Comparison of ENCODE assay signal across 21 cellular contexts in genomic region chr13:75468602-75469001, GRCh38.
"Had no signal": no experiment of that assay in that cellular context is flagged by ENCODE, and none has a peak within 500 bp of the region (broad histone marks: within the 10 kb centered on the region; RNA-seq: fewer than 3 reads in every experiment).

No MANE protein-coding gene starts in this region.

- H3K27ac Mint-ChIP-seq: activated naive CD4-positive, alpha-beta T cell treated with anti-CD3 and anti-CD28 coated beads, Interleukin-2, amount 50 U/mL, for 24 hours; natural killer cell had no signal

- H3K4me3 ChIP-seq: adrenal gland, breast epithelium, coronary artery, mucosa of descending colon had no signal

- H3K79me2 ChIP-seq: parathyroid adenoma had no signal

- FAIRE-seq: astrocyte, kidney had no signal

- H3K4me1 Mint-ChIP-seq: activated naive CD4-positive, alpha-beta T cell treated with anti-CD3 and anti-CD28 coated beads, Interleukin-2, amount 50 U/mL, for 24 hours; natural killer cell had no signal

- DNase-seq: activated CD4-positive, alpha-beta T cell treated with anti-CD3 and anti-CD28 coated beads, Interleukin-2, amount 50 U/mL, for 1 hour; activated gamma-delta T cell; adrenal gland; effector CD4-positive, alpha-beta T cell; glutamatergic neuron; hippocampal formation; kidney; left ventricle myocardium superior; mucosa of descending colon; natural killer cell; retina; stimulated activated CD4-positive, alpha-beta T cell treated with anti-CD3 and anti-CD28 coated beads, Interleukin-2, amount 100 ng/mL, for 24 hours; stimulated activated naive CD8-positive, alpha-beta T cell treated with anti-CD3 and anti-CD28 coated beads, Interleukin-15, Interleukin-2, amounts not matched to agents 100 U/mL and 50 U/mL, for 24 hours; T1000; trophoblast cell had no signal

- ATAC-seq: left ventricle myocardium superior; mucosa of descending colon; natural killer cell; stimulated activated naive CD8-positive, alpha-beta T cell treated with anti-CD3 and anti-CD28 coated beads, Interleukin-15, Interleukin-2, amounts not matched to agents 100 U/mL and 50 U/mL, for 24 hours had no signal

- H3K27me3 ChIP-seq: adrenal gland, breast epithelium, neutrophil had no signal

- H3K9ac ChIP-seq: parathyroid adenoma had no signal

- H3K9me3 Mint-ChIP-seq: activated naive CD4-positive, alpha-beta T cell treated with anti-CD3 and anti-CD28 coated beads, Interleukin-2, amount 50 U/mL, for 24 hours; natural killer cell had no signal

- H3K4me1 ChIP-seq: breast epithelium, parathyroid adenoma had no signal

- H3K36me3 Mint-ChIP-seq: activated naive CD4-positive, alpha-beta T cell treated with anti-CD3 and anti-CD28 coated beads, Interleukin-2, amount 50 U/mL, for 24 hours; natural killer cell had no signal

- H3K9me3 ChIP-seq: adrenal gland, breast epithelium, mucosa of descending colon, neutrophil had no signal

- H3K36me3 ChIP-seq: adrenal gland, breast epithelium, neutrophil had no signal

- H2AFZ ChIP-seq: parathyroid adenoma had no signal

- H3K27ac ChIP-seq: neutrophil, parathyroid adenoma had no signal

- H3K4me3 Mint-ChIP-seq: activated naive CD4-positive, alpha-beta T cell treated with anti-CD3 and anti-CD28 coated beads, Interleukin-2, amount 50 U/mL, for 24 hours; natural killer cell had no signal
